In genomic region chr5:169791251-169791650, GRCh38 we compare ENCODE assay signal across 16 cellular contexts.
DNase-seq lines count a peak whose midpoint lies in the region; TF ChIP-seq lines count a peak whose summit lies in the region.
"Had no signal": no experiment of that assay in that cellular context is flagged by ENCODE, and none has a peak within 500 bp of the region (broad histone marks: within the 10 kb centered on the region; RNA-seq: fewer than 3 reads in every experiment).

No MANE protein-coding gene starts in this region.

- POLR2A ChIA-PET in HEK293 (lab: Yijun Ruan, JAX), result no interaction called here

- TF ChIP-seq CTCF in HEK293 (tag by site-specific recombination; IDR thresholded peaks at IDR 0.05), result no peak

- H3K4me3 ChIP-seq in HEK293 (ENCODE audit: low read depth, low read length), result no peak overlapping the region
- H3K4me3 ChIP-seq: SJSA1 had no signal

- CTCF ChIA-PET in HEK293 (lab: Yijun Ruan, JAX), result no interaction called here

- H3K36me3 ChIP-seq in HEK293 (ENCODE audit: control insufficient read depth in 2 of 2, insufficient read depth in 1 of 2, low read length in 2 of 2), result no peaks in the 10 kb centered on the region
- H3K36me3 ChIP-seq: BE2C, SJSA1 had no signal

- H3K9me3 ChIP-seq in HEK293 (ENCODE audit: control insufficient read depth, insufficient read depth, low read depth, low read length), result no peaks in the 10 kb centered on the region
- H3K9me3 ChIP-seq: BE2C had no signal

- H3K4me1 Mint-ChIP-seq in activated T-helper 2 cell treated with anti-CD3 and anti-CD28 coated beads, Interferon-gamma antibody, Interleukin-2, Interleukin-4, amounts not matched to agents 10 μg/mL and 5 μg/mL and 100 μg/mL, durations not matched to agents 14 hours and 24 hours and 36 hours (ENCODE audit: low read depth), result peaks cover 11% of the 10 kb centered on the region

- H3K4me1 ChIP-seq in HEK293 (ENCODE audit: control insufficient read depth, insufficient read depth, low read length), result no peaks in the 10 kb centered on the region
- H3K4me1 ChIP-seq: BE2C had no signal

- H3K27ac Mint-ChIP-seq in activated T-helper 2 cell treated with anti-CD3 and anti-CD28 coated beads, Interferon-gamma antibody, Interleukin-2, Interleukin-4, amounts not matched to agents 10 μg/mL and 5 μg/mL and 100 μg/mL, durations not matched to agents 14 hours and 24 hours and 36 hours, result no peak overlapping the region

- peaks cover 54% of the 10 kb centered on the region for H3K36me3 Mint-ChIP-seq in activated T-helper 2 cell treated with anti-CD3 and anti-CD28 coated beads, Interferon-gamma antibody, Interleukin-2, Interleukin-4, amounts not matched to agents 10 μg/mL and 5 μg/mL and 100 μg/mL, durations not matched to agents 14 hours and 24 hours and 36 hours (ENCODE audit: low read depth)

- H3K27me3 Mint-ChIP-seq in activated T-helper 2 cell treated with anti-CD3 and anti-CD28 coated beads, Interferon-gamma antibody, Interleukin-2, Interleukin-4, amounts not matched to agents 10 μg/mL and 5 μg/mL and 100 μg/mL, durations not matched to agents 14 hours and 24 hours and 36 hours (ENCODE audit: low read depth), result no peaks in the 10 kb centered on the region

- no peaks in the 10 kb centered on the region for H3K9me3 Mint-ChIP-seq in activated T-helper 2 cell treated with anti-CD3 and anti-CD28 coated beads, Interferon-gamma antibody, Interleukin-2, Interleukin-4, amounts not matched to agents 10 μg/mL and 5 μg/mL and 100 μg/mL, durations not matched to agents 14 hours and 24 hours and 36 hours

- intact Hi-C loops in activated T-helper 2 cell treated with anti-CD3 and anti-CD28 coated beads, Interferon-gamma antibody, Interleukin-2, Interleukin-4, amounts not matched to agents 10 μg/mL and 5 μg/mL and 100 μg/mL, durations not matched to agents 14 hours and 24 hours and 36 hours (cut with micrococcal nuclease), result no loop called here

- no peak overlapping the region for H3K4me3 Mint-ChIP-seq in activated T-helper 2 cell treated with anti-CD3 and anti-CD28 coated beads, Interferon-gamma antibody, Interleukin-2, Interleukin-4, amounts not matched to agents 10 μg/mL and 5 μg/mL and 100 μg/mL, durations not matched to agents 14 hours and 24 hours and 36 hours (ENCODE audit: low read depth)

- no peak overlapping the region for H3K27ac ChIP-seq in HEK293 (ENCODE audit: extremely low read depth, low read depth, low read length)
- H3K27ac ChIP-seq: SJSA1 had no signal

- DNase-seq in astrocyte of the hippocampus (ENCODE audit: low read depth, low spot score) (peak; percentile 46), kidney glomerular epithelial cell (lab: John Stamatoyannopoulos, UW) (peak; percentile 67), renal cortical epithelial cell (ENCODE audit: low read depth) (peak; percentile 100), germinal center (ENCODE audit: low spot score) (no peak), NCI-H2081 (lab: John Stamatoyannopoulos, UW) (no peak)
- no peak for DNase-seq in activated T-helper 2 cell treated with anti-CD3 and anti-CD28 coated beads, Interferon-gamma antibody, Interleukin-2, Interleukin-4, amounts not matched to agents 10 μg/mL and 5 μg/mL and 100 μg/mL, durations not matched to agents 14 hours and 24 hours and 36 hours (ENCODE audit: low spot score)
- DNase-seq: BE2C, Karpas-422, NCI-H1092 treated with DMSO at 0.1 percent for 48 hours, NCI-H1436 treated with DMSO at 0.1 percent for 48 hours, NCI-H187 treated with DMSO at 0.1 percent for 48 hours, NCI-H2107, NCI-H524, NCI-H748 treated with DMSO at 0.1 percent for 48 hours had no signal

TF ChIP-seq in HEK293, 187 proteins besides CTCF, POLR2A, EP300 and RAD21:
- TF ChIP-seq ZNF449 (tag by site-specific recombination; IDR thresholded peaks at IDR 0.05) (0 out of 2 replicates have a peak, but pooled peaks have one; percentile 26), ZNF544 (tag by site-specific recombination; IDR thresholded peaks at IDR 0.05) (no peak), ZNF473 (tag by site-specific recombination; IDR thresholded peaks at IDR 0.05) (no peak), ZSCAN30 (tag by site-specific recombination; IDR thresholded peaks at IDR 0.05) (no peak), ZNF157 (tag by site-specific recombination; IDR thresholded peaks at IDR 0.05) (no peak)
TF ChIP-seq in HEK293: peak in this region for 1.

Comparison
In these comparisons a context has a peak if more than half of its experiments do, and no peak if none do; other contexts are left out.
1. DNase-seq: peak in astrocyte of the hippocampus (single experiment), kidney glomerular epithelial cell (single experiment) and renal cortical epithelial cell (single experiment); none in germinal center (single experiment), activated T-helper 2 cell treated with anti-CD3 and anti-CD28 coated beads, Interferon-gamma antibody, Interleukin-2, Interleukin-4, amounts not matched to agents 10 μg/mL and 5 μg/mL and 100 μg/mL, durations not matched to agents 14 hours and 24 hours and 36 hours (single experiment) and NCI-H2081 (0 of 2).